12 cellular contexts compared by ENCODE assay signal in the genomic region with DNA sequence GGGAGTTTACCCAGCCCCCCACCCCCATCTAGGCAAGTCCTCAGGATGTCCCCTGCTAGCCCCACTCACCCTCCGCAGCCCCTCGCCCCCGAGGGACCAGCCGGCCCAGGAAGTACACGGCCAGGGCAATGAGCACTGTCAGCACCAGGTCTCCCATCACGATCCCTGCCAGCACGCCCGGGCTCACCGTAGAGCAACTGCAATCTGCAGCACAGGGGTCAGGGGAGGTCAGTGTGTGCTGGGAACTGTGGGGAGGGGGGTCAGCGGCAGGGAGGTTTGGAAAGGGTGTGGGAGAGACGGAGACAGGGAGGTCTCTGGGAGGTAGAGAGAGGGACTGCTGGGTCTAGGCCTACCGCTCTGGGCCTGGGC. TPM values are rescaled to one million over a fixed set of nuclear protein-coding genes. Genes with fewer than 3 reads are reported as not detected.
DNase-seq lines count a peak whose midpoint lies in the region; ATAC-seq, FAIRE-seq and TF ChIP-seq lines count a peak whose summit lies in the region.
"Had no signal": no experiment of that assay in that cellular context is flagged by ENCODE, and none has a peak within 500 bp of the region (broad histone marks: within the 10 kb centered on the region; RNA-seq: fewer than 3 reads in every experiment).

No MANE protein-coding gene starts in this region.

- H3K9me1 ChIP-seq in IMR-90 (ENCODE audit: insufficient read depth, low read length), result peaks cover 14% of the 10 kb centered on the region

- no peak overlapping the region for H3K18ac ChIP-seq in IMR-90 (ENCODE audit: low read depth, low read length)

- H4K8ac ChIP-seq in IMR-90 (ENCODE audit: low read depth in 2 of 2, low read length in 2 of 2), result peak overlapping the region in 1 of 2 experiments; percentile 74; a peak in 1 of 4 replicates

- ATAC-seq in IMR-90 (ENCODE audit: low read depth) (no peak), psoas muscle (no peak), HG03439 (IDR thresholded peaks at IDR 0.05; ENCODE audit: unreplicated experiment) (no peak), GM18520 (IDR thresholded peaks at IDR 0.05; ENCODE audit: unreplicated experiment) (no peak), HG02678 (IDR thresholded peaks at IDR 0.05; ENCODE audit: unreplicated experiment) (no peak)

- peak overlapping the region in 6 of 10 experiments; percentile 30 to 94 (median 78); a peak in 11 of 20 replicates for H3K4me3 ChIP-seq in BLaER1 treated with 17β-estradiol and CSF1 and Interleukin-3, amounts not matched to agents 10 nM and 100 nM
- H3K4me3 ChIP-seq in IMR-90 (ENCODE audit: insufficient read depth, low read depth, low read length) (no peak overlapping the region), kidney (ENCODE audit: low read length in 2 of 2) (no peak overlapping the region), psoas muscle (peak overlapping the region; percentile 42)

- peaks cover 88 to 99% (median 96%) of the 10 kb centered on the region in 10 experiments for H3K4me1 ChIP-seq in BLaER1 treated with 17β-estradiol and CSF1 and Interleukin-3, amounts not matched to agents 10 nM and 100 nM
- peaks cover 22% of the 10 kb centered on the region for H3K4me1 ChIP-seq in IMR-90 (ENCODE audit: control insufficient read depth, insufficient read depth, low read length)
- no peaks in the 10 kb centered on the region for H3K4me1 ChIP-seq in kidney (ENCODE audit: control insufficient read depth in 1 of 2, insufficient read depth in 1 of 2, low read depth in 1 of 2, low read length in 2 of 2)
- H3K4me1 ChIP-seq in psoas muscle, result no peaks in the 10 kb centered on the region

- H2BK5ac ChIP-seq in IMR-90 (ENCODE audit: low read depth, low read length, poor library complexity, severe bottlenecking), result no peak overlapping the region

- H3K4me2 ChIP-seq in BLaER1 treated with 17β-estradiol and CSF1 and Interleukin-3, amounts not matched to agents 10 nM and 100 nM, result peak overlapping the region; percentile 87 to 100 (median 97); a peak in 21 of 22 replicates
- no peak overlapping the region for H3K4me2 ChIP-seq in IMR-90 (ENCODE audit: low read depth, low read length)

- peak overlapping the region; percentile 88; the same call in 1 of the 2 replicates for H2AK5ac ChIP-seq in IMR-90 (ENCODE audit: low read depth, low read length)

- peak overlapping the region in 10 of 11 experiments; percentile 95 to 99 (median 98); a peak in 21 of 22 replicates for H3K27ac ChIP-seq in BLaER1 treated with 17β-estradiol and CSF1 and Interleukin-3, amounts not matched to agents 10 nM and 100 nM
- H3K27ac ChIP-seq in IMR-90 (ENCODE audit: insufficient read depth, low read length) (no peak overlapping the region), kidney (ENCODE audit: low read depth in 2 of 2, low read length in 2 of 2) (peak overlapping the region in 1 of 2 donors; percentile 28), psoas muscle (no peak overlapping the region)

- no peaks in the 10 kb centered on the region for H4K20me1 ChIP-seq in BLaER1 treated with 17β-estradiol and CSF1 and Interleukin-3, amounts not matched to agents 10 nM and 100 nM
- H4K20me1 ChIP-seq in IMR-90 (ENCODE audit: insufficient read depth, low read length), result no peaks in the 10 kb centered on the region

- intact Hi-C loops in IMR-90 (cut with micrococcal nuclease), result no loop called here
- intact Hi-C loops in kidney (cut with DNase I), result no loop called here
- intact Hi-C loops in psoas muscle (cut with DNase I), result no loop called here
- intact Hi-C loops in posterior vena cava (cut with DNase I), result no loop called here

- peak overlapping the region in 10 of 11 experiments; percentile 23 to 90 (median 86); a peak in 16 of 22 replicates for H3K9ac ChIP-seq in BLaER1 treated with 17β-estradiol and CSF1 and Interleukin-3, amounts not matched to agents 10 nM and 100 nM
- H3K9ac ChIP-seq in IMR-90 (ENCODE audit: low read depth, low read length) (no peak overlapping the region), kidney (ENCODE audit: low read length in 2 of 2) (no peak overlapping the region)

- TF ChIP-seq RAD21 in IMR-90 (IDR thresholded peaks at IDR 0.05; ENCODE audit: low read length), result no peak

- no peak overlapping the region for H2BK20ac ChIP-seq in IMR-90 (ENCODE audit: low read depth, low read length)

- no peak overlapping the region for H3K56ac ChIP-seq in IMR-90 (ENCODE audit: extremely low read depth, insufficient read depth, low read length)

- TF ChIP-seq CTCF in IMR-90 (conservative IDR thresholded peaks at IDR 0.05; ENCODE audit: low read depth, low read length) (no peak), kidney (IDR thresholded peaks at IDR 0.05; ENCODE audit: borderline replicate concordance, extremely low read depth, insufficient read depth) (no peak), psoas muscle (IDR thresholded peaks at IDR 0.05) (no peak)

- no peak overlapping the region for H3K14ac ChIP-seq in IMR-90 (replicated peaks; ENCODE audit: low read depth, low read length)

- dilution Hi-C loops in IMR-90 (cut with HindIII; ENCODE audit: low sequenced_read_pairs, unreplicated experiment), result no loop called here

- no peaks in the 10 kb centered on the region for H3K27me3 ChIP-seq in BLaER1 treated with 17β-estradiol and CSF1 and Interleukin-3, amounts not matched to agents 10 nM and 100 nM
- H3K27me3 ChIP-seq in IMR-90 (ENCODE audit: control insufficient read depth, insufficient read depth, low read length) (no peaks in the 10 kb centered on the region), psoas muscle (ENCODE audit: insufficient read depth in 3 of 3, low read length in 2 of 3) (peaks cover 0 to 2% (median 0%) of the 10 kb centered on the region in 3 donors)

- in situ Hi-C loops in IMR-90 (cut with MboI; ENCODE audit: low sequenced_read_pairs), result no loop called here

- DNase-seq in IMR-90 (no peak), kidney (peak; percentile 73), psoas muscle (no peak), posterior vena cava (ENCODE audit: low spot score) (no peak)
- DNase-seq: activated CD4-positive, alpha-beta T cell treated with anti-CD3 and anti-CD28 coated beads, Interleukin-2, amount 50 U/mL, for 1 hour; NCI-H2171; stimulated activated CD4-positive, alpha-beta T cell treated with anti-CD3 and anti-CD28 coated beads, Interleukin-1b, Interleukin-23, amount 100 ng/mL, for 48 hours had no signal

- no peak overlapping the region for H2AK9ac ChIP-seq in IMR-90 (replicated peaks; ENCODE audit: low read depth, low read length, poor library complexity)

- CTCF ChIA-PET in IMR-90 (lab: Yijun Ruan, JAX), result no interaction called here

- no peak overlapping the region for H4K91ac ChIP-seq in IMR-90 (ENCODE audit: insufficient read depth, low read depth, low read length)

- no peaks in the 10 kb centered on the region for H3K9me3 ChIP-seq in BLaER1 treated with 17β-estradiol and CSF1 and Interleukin-3, amounts not matched to agents 10 nM and 100 nM (replicated peaks in 1 of 11)
- H3K9me3 ChIP-seq in IMR-90 (ENCODE audit: control insufficient read depth, insufficient read depth, low read length), result no peaks in the 10 kb centered on the region
- H3K9me3 ChIP-seq in kidney (ENCODE audit: control insufficient read depth in 1 of 2, low read length in 2 of 2), result no peaks in the 10 kb centered on the region
- H3K9me3 ChIP-seq in psoas muscle, result no peaks in the 10 kb centered on the region

- H2AFZ ChIP-seq in IMR-90 (replicated peaks; ENCODE audit: low read length, poor library complexity), result no peak overlapping the region

- no peak overlapping the region for H3K23ac ChIP-seq in IMR-90 (ENCODE audit: low read depth, low read length)

- BruUV-seq in IMR-90 (replicated peaks; lab: Mats Ljungman, UMichigan), result no TSS peak

- peaks cover 0 to 35% (median 0%) of the 10 kb centered on the region in 11 experiments; a peak in 5 of 22 replicates for H3K36me3 ChIP-seq in BLaER1 treated with 17β-estradiol and CSF1 and Interleukin-3, amounts not matched to agents 10 nM and 100 nM
- no peaks in the 10 kb centered on the region for H3K36me3 ChIP-seq in IMR-90 (ENCODE audit: control insufficient read depth, insufficient read depth, low read length)
- no peaks in the 10 kb centered on the region for H3K36me3 ChIP-seq in kidney (ENCODE audit: control insufficient read depth in 1 of 2, insufficient read depth in 2 of 2, low read length in 2 of 2)
- H3K36me3 ChIP-seq in psoas muscle (ENCODE audit: insufficient read depth in 1 of 2, low read depth in 1 of 2), result no peaks in the 10 kb centered on the region

- FAIRE-seq in kidney (lab: Jason Lieb, UNC), result no peak

- no peak overlapping the region; the same call in 1 of the 2 replicates for H2BK120ac ChIP-seq in IMR-90 (ENCODE audit: low read depth, low read length)

- no peak for TF ChIP-seq POLR2A in IMR-90 (IDR thresholded peaks at IDR 0.05; ENCODE audit: low read depth, low read length)

- H2BK15ac ChIP-seq in IMR-90 (ENCODE audit: low read depth, low read length), result 0 out of 3 replicates have a peak overlapping the region, but pooled peaks have one; percentile 38

- 59% methylated on average over 4 of the region's 12 CpGs; no CpG with 5 or more reads in 1 of the 2 experiments for WGBS in IMR-90 (ENCODE audit: extremely low coverage in 2 of 2, insufficient read length in 1 of 2), 2 experiments
- WGBS in psoas muscle, 3 donors, result 35 to 40% (median 39%) methylated on average over 12 of the region's 12 CpGs

- no peaks in the 10 kb centered on the region; a peak in 2 of 4 replicates for H3K79me1 ChIP-seq in IMR-90 (ENCODE audit: low read depth in 1 of 2, low read length in 2 of 2)

- POLR2A ChIA-PET in IMR-90 (lab: Charles Lee; ENCODE audit: unreplicated experiment), result no interaction called here

- H3K4ac ChIP-seq in IMR-90 (ENCODE audit: low read depth, low read length), result peak overlapping the region; percentile 65; the same call in 1 of the 2 replicates

- no peak overlapping the region for H4K5ac ChIP-seq in IMR-90 (ENCODE audit: low read depth, low read length)

RNA-seq across cellular contexts. Expression of a gene that starts 0.7 kb away (rescaled TPM):
- not detected in 2 replicates for total RNA-seq in IMR-90 (2012; rRNA removed)
- not detected in 2 replicates for polyA plus RNA-seq in IMR-90 (2012; rRNA removed)
- polyA plus RNA-seq in IMR-90 (2012; cell fraction: cytosol; rRNA removed), result 0.14 and 0.38 TPM in 2 replicates
- polyA plus RNA-seq in IMR-90 (2012; cell fraction: nucleus; rRNA removed; ENCODE audit: low replicate concordance), result not detected in 2 replicates
- 77.6 TPM for total RNA-seq in kidney
- 64.2 TPM for polyA plus RNA-seq in kidney (ENCODE audit: insufficient read depth, low read depth, low replicate concordance)
- total RNA-seq in psoas muscle, result 10 to 100 TPM in 3 of 4 donors, 1 to 10 TPM in 1; 9.4 to 22.1 (median 14.2) TPM
- polyA plus RNA-seq in psoas muscle, result 10 to 100 TPM in 2 of 3 donors, 1 to 10 TPM in 1; 7.8 to 19.1 (median 10.6) TPM
- total RNA-seq in posterior vena cava, result 10 to 100 TPM; 58.8 to 96.5 TPM
- total RNA-seq: chondrocyte had no signal

RNA-seq across cellular contexts. Expression of a gene that starts 5.0 kb away (rescaled TPM):
- total RNA-seq in IMR-90 (2012; rRNA removed) (not detected in 2 replicates), kidney (16.7 TPM), psoas muscle (1 to 10 TPM; 1.7 to 4.7 (median 3.1) TPM), posterior vena cava (10 to 100 TPM; 12.4 to 13.4 TPM)
- polyA plus RNA-seq in IMR-90 (2012; rRNA removed) (0.93 and 1.5 TPM in 2 replicates), kidney (ENCODE audit: insufficient read depth, low read depth, low replicate concordance) (10.6 TPM), psoas muscle (1 to 10 TPM; 1.1 to 4.2 (median 3.5) TPM)
- polyA plus RNA-seq in IMR-90 (2012; cell fraction: cytosol; rRNA removed), result 1.4 TPM in 1 of 2 replicates, not detected in the other
- 0.31 and 2.1 TPM in 2 replicates for polyA plus RNA-seq in IMR-90 (2012; cell fraction: nucleus; rRNA removed; ENCODE audit: low replicate concordance)

RNA-seq across cellular contexts. Expression of a gene that starts 7.0 kb away (rescaled TPM):
- total RNA-seq in IMR-90 (2012; rRNA removed) (1.1 and 1.4 TPM in 2 replicates), kidney (23.9 TPM), psoas muscle (1 to 10 TPM in 3 of 4 donors, under 1 TPM in 1; 0.90 to 2.2 (median 1.5) TPM), posterior vena cava (10 to 100 TPM in 1 of 2 donors, 1 to 10 TPM in 1; 7.9 to 10.3 TPM)
- polyA plus RNA-seq in IMR-90 (2012; rRNA removed) (12.3 and 13.3 TPM in 2 replicates), kidney (ENCODE audit: insufficient read depth, low read depth, low replicate concordance) (1.9 TPM), psoas muscle (1 to 10 TPM in 2 of 3 donors, under 1 TPM in 1; 0.75 to 1.6 (median 1.2) TPM)
- 2.6 and 3.7 TPM in 2 replicates for polyA plus RNA-seq in IMR-90 (2012; cell fraction: cytosol; rRNA removed)
- polyA plus RNA-seq in IMR-90 (2012; cell fraction: nucleus; rRNA removed; ENCODE audit: low replicate concordance), result 85.3 and 103 TPM in 2 replicates

RNA-seq across cellular contexts. Expression of a gene that starts 28.8 kb away (rescaled TPM):
- total RNA-seq in IMR-90 (2012; rRNA removed), result 0.36 and 0.56 TPM in 2 replicates
- polyA plus RNA-seq in IMR-90 (2012; rRNA removed), result 4.8 TPM in 2 replicates
- 6.2 and 9.8 TPM in 2 replicates for polyA plus RNA-seq in IMR-90 (2012; cell fraction: cytosol; rRNA removed)
- polyA plus RNA-seq in IMR-90 (2012; cell fraction: nucleus; rRNA removed; ENCODE audit: low replicate concordance), result 2.0 and 6.4 TPM in 2 replicates
- 9.4 TPM for total RNA-seq in kidney
- polyA plus RNA-seq in kidney (ENCODE audit: insufficient read depth, low read depth, low replicate concordance), result 8.2 TPM
- total RNA-seq in psoas muscle, result 10 to 100 TPM in 2 of 4 donors, 1 to 10 TPM in 2; 7.2 to 11.2 (median 10.0) TPM
- 10 to 100 TPM in 2 of 3 donors, 1 to 10 TPM in 1; 8.6 to 25.6 (median 11.3) TPM for polyA plus RNA-seq in psoas muscle
- total RNA-seq in posterior vena cava, result 10 to 100 TPM; 13.3 to 14.2 TPM

RNA-seq across cellular contexts. Expression of a gene that starts 39.0 kb away (rescaled TPM):
- total RNA-seq in IMR-90 (2012; rRNA removed) (4.7 and 6.7 TPM in 2 replicates), kidney (3.8 TPM), psoas muscle (1 to 10 TPM in 1 of 4 donors, under 1 TPM in 3; 0.48 to 4.1 (median 0.78) TPM), posterior vena cava (1 to 10 TPM; 3.9 to 7.3 TPM)
- polyA plus RNA-seq in IMR-90 (2012; rRNA removed) (41.0 and 44.3 TPM in 2 replicates), kidney (ENCODE audit: insufficient read depth, low read depth, low replicate concordance) (13.6 TPM), psoas muscle (1 to 10 TPM in 1 of 3 donors, under 1 TPM in 2; 0.48 to 2.2 (median 1.00) TPM)
- polyA plus RNA-seq in IMR-90 (2012; cell fraction: cytosol; rRNA removed), result 33.4 and 44.7 TPM in 2 replicates
- polyA plus RNA-seq in IMR-90 (2012; cell fraction: nucleus; rRNA removed; ENCODE audit: low replicate concordance), result 16.6 and 37.3 TPM in 2 replicates

Comparison
In these comparisons a context has a peak if more than half of its experiments do, and no peak if none do; other contexts are left out.
1. H3K27ac ChIP-seq: peak in BLaER1 treated with 17β-estradiol and CSF1 and Interleukin-3, amounts not matched to agents 10 nM and 100 nM (10 of 11); none in IMR-90 (single experiment) and psoas muscle (single experiment).
2. H3K4me3 ChIP-seq: peak in BLaER1 treated with 17β-estradiol and CSF1 and Interleukin-3, amounts not matched to agents 10 nM and 100 nM (6 of 10) and psoas muscle (single experiment); none in IMR-90 (single experiment) and kidney (0 of 2).
3. H3K9ac ChIP-seq: peak in BLaER1 treated with 17β-estradiol and CSF1 and Interleukin-3, amounts not matched to agents 10 nM and 100 nM (10 of 11); none in IMR-90 (single experiment) and kidney (0 of 2).